1 cellular context compared by ENCODE assay signal in the genomic region with DNA sequence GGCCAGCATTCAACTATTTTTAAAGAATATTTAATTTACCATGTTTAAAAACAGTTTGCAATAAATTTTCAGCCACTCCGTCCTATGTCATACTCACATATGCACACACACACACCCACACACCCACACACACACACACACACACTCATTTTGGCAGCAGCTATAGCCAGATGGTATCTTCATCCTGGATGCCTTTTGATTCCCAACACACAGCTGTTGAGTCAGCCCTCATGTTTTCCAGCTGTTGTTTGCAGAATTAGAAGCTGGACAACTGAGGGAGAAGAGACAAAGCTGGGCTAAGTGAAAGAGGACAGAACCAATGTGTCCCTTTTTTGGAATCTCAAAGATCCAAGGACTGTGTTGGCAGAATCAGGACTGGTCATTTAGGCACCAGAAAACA.
TF ChIP-seq lines count a peak whose summit lies in the region.

No MANE protein-coding gene starts in this region.

TF ChIP-seq in HepG2, 621 proteins besides CTCF, POLR2A, EP300 and RAD21 (continued from another document):
- TF ChIP-seq, protein P1, sequence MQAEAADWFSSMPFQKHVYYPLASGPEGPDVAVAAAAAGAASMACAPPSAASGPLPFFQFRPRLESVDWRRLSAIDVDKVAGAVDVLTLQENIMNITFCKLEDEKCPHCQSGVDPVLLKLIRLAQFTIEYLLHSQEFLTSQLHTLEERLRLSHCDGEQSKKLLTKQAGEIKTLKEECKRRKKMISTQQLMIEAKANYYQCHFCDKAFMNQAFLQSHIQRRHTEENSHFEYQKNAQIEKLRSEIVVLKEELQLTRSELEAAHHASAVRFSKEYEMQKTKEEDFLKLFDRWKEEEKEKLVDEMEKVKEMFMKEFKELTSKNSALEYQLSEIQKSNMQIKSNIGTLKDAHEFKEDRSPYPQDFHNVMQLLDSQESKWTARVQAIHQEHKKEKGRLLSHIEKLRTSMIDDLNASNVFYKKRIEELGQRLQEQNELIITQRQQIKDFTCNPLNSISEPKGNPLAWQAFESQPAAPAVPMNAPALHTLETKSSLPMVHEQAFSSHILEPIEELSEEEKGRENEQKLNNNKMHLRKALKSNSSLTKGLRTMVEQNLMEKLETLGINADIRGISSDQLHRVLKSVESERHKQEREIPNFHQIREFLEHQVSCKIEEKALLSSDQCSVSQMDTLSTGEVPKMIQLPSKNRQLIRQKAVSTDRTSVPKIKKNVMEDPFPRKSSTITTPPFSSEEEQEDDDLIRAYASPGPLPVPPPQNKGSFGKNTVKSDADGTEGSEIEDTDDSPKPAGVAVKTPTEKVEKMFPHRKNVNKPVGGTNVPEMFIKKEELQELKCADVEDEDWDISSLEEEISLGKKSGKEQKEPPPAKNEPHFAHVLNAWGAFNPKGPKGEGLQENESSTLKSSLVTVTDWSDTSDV (CRISPR knock-in tag; IDR thresholded peaks at IDR 0.05), result no peak
- TF ChIP-seq MED8 (CRISPR knock-in tag; IDR thresholded peaks at IDR 0.05; ENCODE audit: insufficient replicate concordance), result no peak
- TF ChIP-seq, protein P2, sequence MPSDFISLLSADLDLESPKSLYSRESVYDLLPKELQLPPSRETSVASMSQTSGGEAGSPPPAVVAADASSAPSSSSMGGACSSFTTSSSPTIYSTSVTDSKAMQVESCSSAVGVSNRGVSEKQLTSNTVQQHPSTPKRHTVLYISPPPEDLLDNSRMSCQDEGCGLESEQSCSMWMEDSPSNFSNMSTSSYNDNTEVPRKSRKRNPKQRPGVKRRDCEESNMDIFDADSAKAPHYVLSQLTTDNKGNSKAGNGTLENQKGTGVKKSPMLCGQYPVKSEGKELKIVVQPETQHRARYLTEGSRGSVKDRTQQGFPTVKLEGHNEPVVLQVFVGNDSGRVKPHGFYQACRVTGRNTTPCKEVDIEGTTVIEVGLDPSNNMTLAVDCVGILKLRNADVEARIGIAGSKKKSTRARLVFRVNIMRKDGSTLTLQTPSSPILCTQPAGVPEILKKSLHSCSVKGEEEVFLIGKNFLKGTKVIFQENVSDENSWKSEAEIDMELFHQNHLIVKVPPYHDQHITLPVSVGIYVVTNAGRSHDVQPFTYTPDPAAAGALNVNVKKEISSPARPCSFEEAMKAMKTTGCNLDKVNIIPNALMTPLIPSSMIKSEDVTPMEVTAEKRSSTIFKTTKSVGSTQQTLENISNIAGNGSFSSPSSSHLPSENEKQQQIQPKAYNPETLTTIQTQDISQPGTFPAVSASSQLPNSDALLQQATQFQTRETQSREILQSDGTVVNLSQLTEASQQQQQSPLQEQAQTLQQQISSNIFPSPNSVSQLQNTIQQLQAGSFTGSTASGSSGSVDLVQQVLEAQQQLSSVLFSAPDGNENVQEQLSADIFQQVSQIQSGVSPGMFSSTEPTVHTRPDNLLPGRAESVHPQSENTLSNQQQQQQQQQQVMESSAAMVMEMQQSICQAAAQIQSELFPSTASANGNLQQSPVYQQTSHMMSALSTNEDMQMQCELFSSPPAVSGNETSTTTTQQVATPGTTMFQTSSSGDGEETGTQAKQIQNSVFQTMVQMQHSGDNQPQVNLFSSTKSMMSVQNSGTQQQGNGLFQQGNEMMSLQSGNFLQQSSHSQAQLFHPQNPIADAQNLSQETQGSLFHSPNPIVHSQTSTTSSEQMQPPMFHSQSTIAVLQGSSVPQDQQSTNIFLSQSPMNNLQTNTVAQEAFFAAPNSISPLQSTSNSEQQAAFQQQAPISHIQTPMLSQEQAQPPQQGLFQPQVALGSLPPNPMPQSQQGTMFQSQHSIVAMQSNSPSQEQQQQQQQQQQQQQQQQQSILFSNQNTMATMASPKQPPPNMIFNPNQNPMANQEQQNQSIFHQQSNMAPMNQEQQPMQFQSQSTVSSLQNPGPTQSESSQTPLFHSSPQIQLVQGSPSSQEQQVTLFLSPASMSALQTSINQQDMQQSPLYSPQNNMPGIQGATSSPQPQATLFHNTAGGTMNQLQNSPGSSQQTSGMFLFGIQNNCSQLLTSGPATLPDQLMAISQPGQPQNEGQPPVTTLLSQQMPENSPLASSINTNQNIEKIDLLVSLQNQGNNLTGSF (CRISPR knock-in tag; IDR thresholded peaks at IDR 0.05), result no peak
- no peak for TF ChIP-seq PHF20 (CRISPR knock-in tag; IDR thresholded peaks at IDR 0.05)
- TF ChIP-seq, protein P3, sequence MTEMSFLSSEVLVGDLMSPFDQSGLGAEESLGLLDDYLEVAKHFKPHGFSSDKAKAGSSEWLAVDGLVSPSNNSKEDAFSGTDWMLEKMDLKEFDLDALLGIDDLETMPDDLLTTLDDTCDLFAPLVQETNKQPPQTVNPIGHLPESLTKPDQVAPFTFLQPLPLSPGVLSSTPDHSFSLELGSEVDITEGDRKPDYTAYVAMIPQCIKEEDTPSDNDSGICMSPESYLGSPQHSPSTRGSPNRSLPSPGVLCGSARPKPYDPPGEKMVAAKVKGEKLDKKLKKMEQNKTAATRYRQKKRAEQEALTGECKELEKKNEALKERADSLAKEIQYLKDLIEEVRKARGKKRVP (CRISPR knock-in tag; IDR thresholded peaks at IDR 0.05), result 0 out of 4 replicates have a peak, but pooled peaks of 1 of the 2 experiments have one; percentile 21
TF ChIP-seq in HepG2: peak in this region for 2.
